Comparison of ENCODE assay signal across 9 cellular contexts in genomic region chr11:129861702-129862107, GRCh38. TPM values are rescaled to one million over a fixed set of nuclear protein-coding genes. Genes with fewer than 3 reads are reported as not detected.
A peak's percentile ranks its signal among the peaks of the same experiment; 100 is the strongest.
DNase-seq lines count a peak whose midpoint lies in the region; FAIRE-seq and TF ChIP-seq lines count a peak whose summit lies in the region.
"Had no signal": no experiment of that assay in that cellular context is flagged by ENCODE, and none has a peak within 500 bp of the region (broad histone marks: within the 10 kb centered on the region; RNA-seq: fewer than 3 reads in every experiment).

No MANE protein-coding gene starts in this region.

- peaks cover 4% of the 10 kb centered on the region for H4K20me1 ChIP-seq in astrocyte (ENCODE audit: insufficient read depth, low read length)

- H3K4me1 Mint-ChIP-seq in astrocyte (ENCODE audit: low read depth, unreplicated experiment) (peaks cover 11% of the 10 kb centered on the region), type B pancreatic cell (ENCODE audit: unreplicated experiment) (peaks cover 10% of the 10 kb centered on the region)
- peaks cover 2% of the 10 kb centered on the region for H3K4me1 Mint-ChIP-seq in T-helper 2 cell treated with Interferon-gamma antibody and Interleukin-4, amounts not matched to agents 5 μg/mL and 100 μg/mL, for 36 hours (ENCODE audit: low read depth)

- no peaks in the 10 kb centered on the region for H3K79me2 ChIP-seq in astrocyte (ENCODE audit: insufficient read depth, low read length)

- no peaks in the 10 kb centered on the region for H3K9me3 ChIP-seq in astrocyte (ENCODE audit: insufficient read depth, low read depth, low read length)

- H3K9ac ChIP-seq in astrocyte (ENCODE audit: low read length): peak overlapping the region; percentile 26

- peaks cover 22% of the 10 kb centered on the region for H3K36me3 Mint-ChIP-seq in astrocyte (ENCODE audit: low read depth, unreplicated experiment)
- peaks cover 41% of the 10 kb centered on the region for H3K36me3 Mint-ChIP-seq in type B pancreatic cell
- peaks cover 44% of the 10 kb centered on the region for H3K36me3 Mint-ChIP-seq in T-helper 2 cell treated with Interferon-gamma antibody and Interleukin-4, amounts not matched to agents 5 μg/mL and 100 μg/mL, for 36 hours (ENCODE audit: low read depth)

- H3K27ac Mint-ChIP-seq in astrocyte (ENCODE audit: unreplicated experiment): peak overlapping the region; percentile 97
- H3K27ac Mint-ChIP-seq in type B pancreatic cell: peak overlapping the region; percentile 99
- H3K27ac Mint-ChIP-seq in T-helper 2 cell treated with Interferon-gamma antibody and Interleukin-4, amounts not matched to agents 5 μg/mL and 100 μg/mL, for 36 hours: no peak overlapping the region

- H3K27me3 Mint-ChIP-seq in astrocyte (ENCODE audit: low read depth, unreplicated experiment) (no peaks in the 10 kb centered on the region), type B pancreatic cell (no peaks in the 10 kb centered on the region)
- H3K27me3 Mint-ChIP-seq in T-helper 2 cell treated with Interferon-gamma antibody and Interleukin-4, amounts not matched to agents 5 μg/mL and 100 μg/mL, for 36 hours (ENCODE audit: low read depth): no peaks in the 10 kb centered on the region

- H3K4me3 Mint-ChIP-seq in astrocyte (ENCODE audit: unreplicated experiment): peak overlapping the region; percentile 45
- H3K4me3 Mint-ChIP-seq in type B pancreatic cell: peak overlapping the region; percentile 79
- no peak overlapping the region for H3K4me3 Mint-ChIP-seq in T-helper 2 cell treated with Interferon-gamma antibody and Interleukin-4, amounts not matched to agents 5 μg/mL and 100 μg/mL, for 36 hours

- H3K4me3 ChIP-seq in astrocyte (ENCODE audit: insufficient read depth, low read depth, low read length): no peak overlapping the region

- no peak overlapping the region for H2AFZ ChIP-seq in astrocyte (ENCODE audit: low read depth, low read length)

- DNase-seq in DMS53 (lab: John Stamatoyannopoulos, UW) (peak; percentile 44), DMS53 treated with DMSO at 0.1 percent for 48 hours (lab: John Stamatoyannopoulos, UW; ENCODE audit: unreplicated experiment) (no peak), astrocyte (ENCODE audit: low read depth) (peak; percentile 96), iPS-NIHi7 (ENCODE audit: extremely low spot score) (peak; percentile 67), type B pancreatic cell (ENCODE audit: extremely low spot score, unreplicated experiment) (no peak), hippocampal formation (lab: John Stamatoyannopoulos, UW) (no peak), NCI-H2107 treated with DMSO at 0.1 percent for 48 hours (lab: John Stamatoyannopoulos, UW; ENCODE audit: unreplicated experiment) (no peak)
- no peak for DNase-seq in T-helper 2 cell treated with Interferon-gamma antibody and Interleukin-4, amounts not matched to agents 5 μg/mL and 100 μg/mL, for 36 hours (ENCODE audit: low spot score)

- H3K4me1 ChIP-seq in astrocyte (ENCODE audit: insufficient read depth, low read length): peaks cover 13% of the 10 kb centered on the region

- no peaks in the 10 kb centered on the region for H3K27me3 ChIP-seq in astrocyte (ENCODE audit: insufficient read depth, low read length)

- peak overlapping the region; percentile 64 for H3K4me2 ChIP-seq in astrocyte (ENCODE audit: low read length)

- FAIRE-seq in astrocyte (lab: Jason Lieb, UNC): peak; percentile 79
- FAIRE-seq: A204.1 had no signal

- H3K9me3 Mint-ChIP-seq in astrocyte (ENCODE audit: unreplicated experiment) (peaks cover 2% of the 10 kb centered on the region), type B pancreatic cell (no peaks in the 10 kb centered on the region)
- H3K9me3 Mint-ChIP-seq in T-helper 2 cell treated with Interferon-gamma antibody and Interleukin-4, amounts not matched to agents 5 μg/mL and 100 μg/mL, for 36 hours: no peaks in the 10 kb centered on the region

- peak overlapping the region; percentile 1 for H3K27ac ChIP-seq in astrocyte (ENCODE audit: low read depth, low read length)

- H3K36me3 ChIP-seq in astrocyte (ENCODE audit: insufficient read depth, low read length): peaks cover 29% of the 10 kb centered on the region

- TF ChIP-seq CTCF in astrocyte (IDR thresholded peaks at IDR 0.05; ENCODE audit: insufficient read depth, low read depth, low read length) (no peak), type B pancreatic cell (conservative IDR thresholded peaks at IDR 0.05) (no peak)

RNA-seq across cellular contexts. Expression of gene NFRKB, which starts 33.7 kb away (rescaled TPM):
- total RNA-seq in astrocyte (19.3 and 24.9 TPM in 2 replicates), type B pancreatic cell (ENCODE audit: low replicate concordance) (37.9 and 49.0 TPM in 2 replicates)

RNA-seq across cellular contexts. Expression of gene TMEM45B, which starts 46.1 kb away (rescaled TPM):
- total RNA-seq in astrocyte (not detected in 2 replicates), type B pancreatic cell (ENCODE audit: low replicate concordance) (28.2 and 34.0 TPM in 2 replicates)

Comparison
In these comparisons a context has a peak if more than half of its experiments do, and no peak if none do; other contexts are left out.
1. DNase-seq: peak in DMS53 (single experiment), astrocyte (single experiment) and iPS-NIHi7 (single experiment); none in DMS53 treated with DMSO at 0.1 percent for 48 hours (single experiment), type B pancreatic cell (single experiment), hippocampal formation (0 of 2), T-helper 2 cell treated with Interferon-gamma antibody and Interleukin-4, amounts not matched to agents 5 μg/mL and 100 μg/mL, for 36 hours (single experiment) and NCI-H2107 treated with DMSO at 0.1 percent for 48 hours (single experiment).
2. RNA of gene TMEM45B, which starts 46.1 kb away (total RNA-seq): 28.2 to 34.0 TPM in type B pancreatic cell; not detected in astrocyte; every median in the first group is over 10 times any median in the second.